In genomic region chr6:26043389-26044139, GRCh38 we compare ENCODE assay signal across 1 cellular context.
TF ChIP-seq lines count a peak whose summit lies in the region.

No MANE protein-coding gene starts in this region.

TF ChIP-seq in HepG2, 621 proteins besides CTCF, POLR2A, EP300 and RAD21 (continued from another document and continues in another):
- TF ChIP-seq TFDP2 (CRISPR knock-in tag; IDR thresholded peaks at IDR 0.05) (peak; percentile 59; the same call in 1 of the 2 replicates), ZNF609 (CRISPR knock-in tag; IDR thresholded peaks at IDR 0.05; ENCODE audit: borderline replicate concordance) (peak; percentile 23; the same call in 1 of the 2 replicates), ZFX (CRISPR knock-in tag; IDR thresholded peaks at IDR 0.05; ENCODE audit: low read depth) (no peak; the same call in 1 of the 2 replicates), MTA3 (CRISPR knock-in tag; IDR thresholded peaks at IDR 0.05) (no peak), STAG1 (CRISPR knock-in tag; IDR thresholded peaks at IDR 0.05) (no peak), THAP7 (CRISPR knock-in tag; IDR thresholded peaks at IDR 0.05) (no peak), TMF1 (CRISPR knock-in tag; IDR thresholded peaks at IDR 0.05; ENCODE audit: low read depth) (no peak), YEATS2 (CRISPR knock-in tag; IDR thresholded peaks at IDR 0.05; ENCODE audit: borderline replicate concordance) (peak; percentile 18; the same call in 1 of the 2 replicates), HNRNPK (IDR thresholded peaks at IDR 0.05; ENCODE audit: low read depth, low read length, poor library complexity, severe bottlenecking) (no peak), ZFP1 (CRISPR knock-in tag; IDR thresholded peaks at IDR 0.05) (no peak), MEIS1 (CRISPR knock-in tag; IDR thresholded peaks at IDR 0.05; ENCODE audit: borderline replicate concordance) (no peak), ZNF230 (CRISPR knock-in tag; IDR thresholded peaks at IDR 0.05) (no peak; the same call in 1 of the 2 replicates), ZNF260 (CRISPR knock-in tag; IDR thresholded peaks at IDR 0.05; ENCODE audit: borderline replicate concordance, low read depth) (no peak), ZNF263 (CRISPR knock-in tag; IDR thresholded peaks at IDR 0.05) (no peak), FOXP4 (CRISPR knock-in tag; IDR thresholded peaks at IDR 0.05) (peak; percentile 19; the same call in 1 of the 2 replicates), MYPOP (CRISPR knock-in tag; IDR thresholded peaks at IDR 0.05) (peak; percentile 14; the same call in 1 of the 2 replicates), SATB2 (CRISPR knock-in tag; IDR thresholded peaks at IDR 0.05) (no peak), SETDB1 (CRISPR knock-in tag; IDR thresholded peaks at IDR 0.05; ENCODE audit: borderline replicate concordance) (no peak), DR1 (CRISPR knock-in tag; IDR thresholded peaks at IDR 0.05) (0 out of 2 replicates have a peak, but pooled peaks have one; percentile 61), RBM22 (optimal IDR thresholded peaks at IDR 0.05; ENCODE audit: low read length) (no peak), TEAD2 (CRISPR knock-in tag; IDR thresholded peaks at IDR 0.05) (no peak), POLR2G (IDR thresholded peaks at IDR 0.05; ENCODE audit: low read depth, low read length) (peak; percentile 83), JDP2 (CRISPR knock-in tag; IDR thresholded peaks at IDR 0.05; ENCODE audit: borderline replicate concordance) (no peak), TARDBP (CRISPR knock-in tag; IDR thresholded peaks at IDR 0.05) (no peak), ZMYM3 (CRISPR knock-in tag; IDR thresholded peaks at IDR 0.05) (no peak), BCL6 (CRISPR knock-in tag; IDR thresholded peaks at IDR 0.05) (no peak), KDM5B (CRISPR knock-in tag; IDR thresholded peaks at IDR 0.05; ENCODE audit: borderline replicate concordance) (no peak), TFE3 (CRISPR knock-in tag; IDR thresholded peaks at IDR 0.05) (peak; percentile 19; the same call in 1 of the 2 replicates), RFX5 (IDR thresholded peaks at IDR 0.05; ENCODE audit: low read depth, low read length) (peak; percentile 76; the same call in 1 of the 2 replicates), GMEB1 (CRISPR knock-in tag; IDR thresholded peaks at IDR 0.05; ENCODE audit: borderline replicate concordance) (no peak), NRL (CRISPR knock-in tag; IDR thresholded peaks at IDR 0.05; ENCODE audit: borderline replicate concordance) (no peak), SMARCE1 (IDR thresholded peaks at IDR 0.05; ENCODE audit: borderline replicate concordance) (no peak), ZNF567 (CRISPR knock-in tag; IDR thresholded peaks at IDR 0.05; ENCODE audit: borderline replicate concordance) (no peak), AFF4 (CRISPR knock-in tag; IDR thresholded peaks at IDR 0.05) (peak; percentile 63; the same call in 1 of the 2 replicates), TGIF2 (CRISPR knock-in tag; IDR thresholded peaks at IDR 0.05) (peak; percentile 13; the same call in 1 of the 2 replicates), ZSCAN25 (CRISPR knock-in tag; IDR thresholded peaks at IDR 0.05) (no peak), ZNF232 (CRISPR knock-in tag; IDR thresholded peaks at IDR 0.05; ENCODE audit: borderline replicate concordance) (no peak), ZNF749 (CRISPR knock-in tag; IDR thresholded peaks at IDR 0.05; ENCODE audit: borderline replicate concordance) (no peak; the same call in 1 of the 2 replicates), HNRNPLL (IDR thresholded peaks at IDR 0.05; ENCODE audit: low read depth, low read length, poor library complexity, severe bottlenecking) (no peak), THAP9 (CRISPR knock-in tag; IDR thresholded peaks at IDR 0.05; ENCODE audit: borderline replicate concordance) (no peak; the same call in 1 of the 2 replicates), NKX3-1 (CRISPR knock-in tag; IDR thresholded peaks at IDR 0.05) (0 out of 2 replicates have a peak, but pooled peaks have one; percentile 38), ARNTL (CRISPR knock-in tag; IDR thresholded peaks at IDR 0.05) (no peak), KMT2A (CRISPR knock-in tag; IDR thresholded peaks at IDR 0.05) (no peak)
